Comparison of ENCODE assay signal across 9 cellular contexts in the genomic region with DNA sequence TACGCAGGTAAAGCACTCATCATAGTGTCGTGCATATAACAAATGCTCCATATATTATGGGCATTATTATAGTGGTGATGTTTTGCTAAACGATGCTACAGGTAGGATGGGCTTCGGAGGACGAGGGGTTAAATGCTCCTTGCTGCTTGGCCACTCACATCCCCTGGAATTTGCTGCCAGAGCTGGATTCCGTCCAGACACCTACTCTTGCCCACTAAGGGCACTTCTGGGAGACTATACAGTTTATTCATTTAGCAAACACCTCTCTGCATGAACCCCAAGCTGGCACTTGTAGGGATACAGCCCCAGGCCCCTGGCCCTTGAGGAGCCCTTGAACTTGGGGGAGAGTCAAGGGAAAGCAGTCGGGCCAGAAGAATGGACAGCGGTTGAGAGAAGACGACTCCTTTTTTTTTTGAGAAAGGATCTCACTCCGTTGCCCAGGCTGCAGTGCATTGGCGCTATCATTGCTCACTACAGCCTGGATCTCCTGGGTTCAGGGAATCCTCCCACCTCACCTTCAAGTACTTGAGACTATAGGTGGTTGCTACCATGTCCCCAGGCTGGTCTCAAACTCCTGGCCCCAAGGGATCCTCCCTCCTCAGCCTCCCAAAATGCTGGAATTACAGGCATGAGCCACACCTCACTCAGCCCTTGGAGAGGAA. TPM values are rescaled to one million over a fixed set of nuclear protein-coding genes. Genes with fewer than 3 reads are reported as not detected.
DNase-seq lines count a peak whose midpoint lies in the region; ATAC-seq, FAIRE-seq and TF ChIP-seq lines count a peak whose summit lies in the region.
"Had no signal": no experiment of that assay in that cellular context is flagged by ENCODE, and none has a peak within 500 bp of the region (broad histone marks: within the 10 kb centered on the region; RNA-seq: fewer than 3 reads in every experiment).

No MANE protein-coding gene starts in this region.

- no peaks in the 10 kb centered on the region for H4K20me1 ChIP-seq in keratinocyte (ENCODE audit: control insufficient read depth, extremely low read depth, insufficient read depth, low read length)

- POLR2A ChIA-PET in activated CD4-positive, alpha-beta T cell treated with anti-CD3 and anti-CD28 coated beads for 36 hours (lab: Charles Lee), result interaction anchor here (0.6 kb wide), 1 partner anchor 12 kb away, joined by 3 read pairs; no protein-coding TSS in a partner anchor
- POLR2A ChIA-PET in activated CD4-positive, alpha-beta memory T cell treated with anti-CD3 and anti-CD28 coated beads, Interleukin-2, amount 10 ng/mL, durations not matched to agents 7 days and 5 days (lab: Charles Lee), result interaction anchor here (0.8 to 4.8 kb wide), 5 partner anchors 11 to 179 kb away, joined by 3 to 50 read pairs (median 5); a partner anchor contains a TSS

- peak overlapping the region; percentile 85 for H3K27ac Mint-ChIP-seq in activated CD4-positive, alpha-beta T cell treated with anti-CD3 and anti-CD28 coated beads for 36 hours
- peak overlapping the region; percentile 90 for H3K27ac Mint-ChIP-seq in activated CD4-positive, alpha-beta memory T cell treated with anti-CD3 and anti-CD28 coated beads, Interleukin-2, amount 10 ng/mL, durations not matched to agents 7 days and 5 days

- H3K9me1 ChIP-seq in keratinocyte (ENCODE audit: control insufficient read depth, extremely low read depth, insufficient read depth, low read length), result peaks cover 3% of the 10 kb centered on the region

- no peak for TF ChIP-seq CTCF in keratinocyte (optimal IDR thresholded peaks at IDR 0.05 in 1 of 3, IDR thresholded peaks at IDR 0.05 in 1 of 3, conservative IDR thresholded peaks at IDR 0.05 in 1 of 3; ENCODE audit: extremely low read depth in 1 of 3, insufficient read depth in 2 of 3, low read length in 3 of 3)

- dilution Hi-C loops in keratinocyte (cut with MboI; ENCODE audit: extremely low pct_ligation_motif_present, low sequenced_read_pairs), result no loop called here

- no peaks in the 10 kb centered on the region for H3K36me3 ChIP-seq in keratinocyte (ENCODE audit: control insufficient read depth in 2 of 2, extremely low read depth in 1 of 2, insufficient read depth in 2 of 2, low read length in 2 of 2)
- peaks cover 0 to 6% (median 2%) of the 10 kb centered on the region in 5 donors for H3K36me3 ChIP-seq in subcutaneous abdominal adipose tissue (ENCODE audit: control insufficient read depth in 5 of 5, insufficient read depth in 5 of 5, low read length in 5 of 5)

- no peak overlapping the region for H3K9ac ChIP-seq in keratinocyte (ENCODE audit: control insufficient read depth, extremely low read depth, insufficient read depth, low read length)
- no peak overlapping the region for H3K9ac ChIP-seq in subcutaneous abdominal adipose tissue (ENCODE audit: low read length in 5 of 5)

- CTCF ChIA-PET in activated CD4-positive, alpha-beta T cell treated with anti-CD3 and anti-CD28 coated beads for 36 hours (lab: Charles Lee), result interaction anchor here (0.6 to 5.1 kb wide), 10 partner anchors 11 to 1895 kb away, joined by 3 to 24 read pairs (median 4); a partner anchor contains a TSS
- CTCF ChIA-PET in activated CD4-positive, alpha-beta memory T cell treated with anti-CD3 and anti-CD28 coated beads, Interleukin-2, amount 10 ng/mL, durations not matched to agents 7 days and 5 days (lab: Charles Lee), result interaction anchor here (0.6 to 3.1 kb wide), 16 partner anchors 9 to 234 kb away, joined by 3 to 32 read pairs (median 5); a partner anchor contains a TSS

- H3K4me3 ChIP-seq in keratinocyte (ENCODE audit: control insufficient read depth in 2 of 3, extremely low read depth in 1 of 3, insufficient read depth in 2 of 3, low read depth in 1 of 3, low read length in 3 of 3) (no peak overlapping the region), subcutaneous abdominal adipose tissue (ENCODE audit: low read depth in 1 of 5, low read length in 5 of 5) (no peak overlapping the region)

- FAIRE-seq in keratinocyte (lab: Jason Lieb, UNC), result no peak

- no peak overlapping the region for H2AFZ ChIP-seq in keratinocyte (ENCODE audit: control insufficient read depth, low read length)

- ATAC-seq in activated CD4-positive, alpha-beta T cell treated with anti-CD3 and anti-CD28 coated beads for 36 hours, result no peak
- no peak for ATAC-seq in HG02970 (IDR thresholded peaks at IDR 0.05; ENCODE audit: low FRiP score, unreplicated experiment)

- H3K4me1 Mint-ChIP-seq in activated CD4-positive, alpha-beta T cell treated with anti-CD3 and anti-CD28 coated beads for 36 hours, result peaks cover 39% of the 10 kb centered on the region
- H3K4me1 Mint-ChIP-seq in activated CD4-positive, alpha-beta memory T cell treated with anti-CD3 and anti-CD28 coated beads, Interleukin-2, amount 10 ng/mL, durations not matched to agents 7 days and 5 days, result peaks cover 52% of the 10 kb centered on the region

- no peaks in the 10 kb centered on the region for H3K9me3 Mint-ChIP-seq in activated CD4-positive, alpha-beta T cell treated with anti-CD3 and anti-CD28 coated beads for 36 hours (ENCODE audit: low read depth)
- no peaks in the 10 kb centered on the region for H3K9me3 Mint-ChIP-seq in activated CD4-positive, alpha-beta memory T cell treated with anti-CD3 and anti-CD28 coated beads, Interleukin-2, amount 10 ng/mL, durations not matched to agents 7 days and 5 days

- intact Hi-C loops in activated CD4-positive, alpha-beta T cell treated with anti-CD3 and anti-CD28 coated beads for 36 hours (cut with DNase I, micrococcal nuclease), result loop anchor here (1.0 to 5.0 kb wide), 6 partner anchors 37 to 762 kb away; a partner anchor contains a TSS

- H3K27me3 Mint-ChIP-seq in activated CD4-positive, alpha-beta T cell treated with anti-CD3 and anti-CD28 coated beads for 36 hours, result no peaks in the 10 kb centered on the region
- no peaks in the 10 kb centered on the region for H3K27me3 Mint-ChIP-seq in activated CD4-positive, alpha-beta memory T cell treated with anti-CD3 and anti-CD28 coated beads, Interleukin-2, amount 10 ng/mL, durations not matched to agents 7 days and 5 days

- H3K9me3 ChIP-seq in keratinocyte (ENCODE audit: control insufficient read depth, low read depth, low read length), result no peaks in the 10 kb centered on the region
- H3K9me3 ChIP-seq in subcutaneous abdominal adipose tissue (ENCODE audit: control insufficient read depth in 5 of 5, low read length in 5 of 5), result no peaks in the 10 kb centered on the region
- H3K9me3 ChIP-seq: testis had no signal

- H3K4me2 ChIP-seq in keratinocyte (ENCODE audit: control insufficient read depth, extremely low read depth, insufficient read depth, low read depth, low read length), result peak overlapping the region; percentile 61

- peaks cover 1% of the 10 kb centered on the region for H3K36me3 Mint-ChIP-seq in activated CD4-positive, alpha-beta T cell treated with anti-CD3 and anti-CD28 coated beads for 36 hours (ENCODE audit: low read depth)
- H3K36me3 Mint-ChIP-seq in activated CD4-positive, alpha-beta memory T cell treated with anti-CD3 and anti-CD28 coated beads, Interleukin-2, amount 10 ng/mL, durations not matched to agents 7 days and 5 days (ENCODE audit: low read depth), result peaks cover 4% of the 10 kb centered on the region

- H3K4me1 ChIP-seq in keratinocyte (ENCODE audit: control insufficient read depth, extremely low read depth, insufficient read depth, low read length), result peaks cover 32% of the 10 kb centered on the region
- H3K4me1 ChIP-seq in subcutaneous abdominal adipose tissue (ENCODE audit: control insufficient read depth in 5 of 5, insufficient read depth in 5 of 5, low read length in 5 of 5), result peaks cover 3 to 54% (median 40%) of the 10 kb centered on the region in 5 donors

- peak overlapping the region; percentile 86 for H3K4me3 Mint-ChIP-seq in activated CD4-positive, alpha-beta T cell treated with anti-CD3 and anti-CD28 coated beads for 36 hours
- peak overlapping the region; percentile 89 for H3K4me3 Mint-ChIP-seq in activated CD4-positive, alpha-beta memory T cell treated with anti-CD3 and anti-CD28 coated beads, Interleukin-2, amount 10 ng/mL, durations not matched to agents 7 days and 5 days

- no peak overlapping the region for H3K27ac ChIP-seq in keratinocyte (ENCODE audit: control insufficient read depth, insufficient read depth, low read length)
- H3K27ac ChIP-seq in subcutaneous abdominal adipose tissue (ENCODE audit: low read depth, low read length), result peak overlapping the region; percentile 86

- H3K79me2 ChIP-seq in keratinocyte (ENCODE audit: control insufficient read depth, insufficient read depth, low read length), result peaks cover 14% of the 10 kb centered on the region

- H3K27me3 ChIP-seq in keratinocyte (ENCODE audit: control insufficient read depth, extremely low read depth, insufficient read depth, low read length), result no peaks in the 10 kb centered on the region
- no peaks in the 10 kb centered on the region for H3K27me3 ChIP-seq in subcutaneous abdominal adipose tissue (ENCODE audit: control insufficient read depth in 5 of 5, insufficient read depth in 4 of 5, low read length in 5 of 5)
- H3K27me3 ChIP-seq: testis had no signal

- DNase-seq in activated CD4-positive, alpha-beta T cell treated with anti-CD3 and anti-CD28 coated beads for 36 hours, result no peak
- no peak for DNase-seq in activated CD4-positive, alpha-beta T cell treated with anti-CD3 and anti-CD28 coated beads, Interleukin-2, amount 50 U/mL, for 48 hours
- DNase-seq in activated CD4-positive, alpha-beta memory T cell treated with anti-CD3 and anti-CD28 coated beads, Interleukin-2, amount 10 ng/mL, durations not matched to agents 7 days and 5 days, result no peak
- DNase-seq in keratinocyte (ENCODE audit: low read depth, low spot score) (no peak), NAMALWA (ENCODE audit: low spot score) (no peak), globus pallidus (ENCODE audit: low spot score) (no peak)

RNA-seq across cellular contexts. Expression of a gene that starts 1.2 kb away (rescaled TPM):
- 10 to 100 TPM; 72.0 to 88.6 TPM for total RNA-seq in activated CD4-positive, alpha-beta T cell treated with anti-CD3 and anti-CD28 coated beads for 36 hours
- 10 to 100 TPM; 82.8 to 98.3 TPM for total RNA-seq in activated CD4-positive, alpha-beta memory T cell treated with anti-CD3 and anti-CD28 coated beads, Interleukin-2, amount 10 ng/mL, durations not matched to agents 7 days and 5 days
- polyA plus RNA-seq in keratinocyte, result 49.2 to 63.7 TPM (median 59.6 TPM) in 3 replicates
- polyA plus RNA-seq in keratinocyte (2011; ENCODE audit: low read depth), result 22.3 TPM
- polyA plus RNA-seq in keratinocyte (2011; cell fraction: cytosol; rRNA removed), result 38.9 and 50.4 TPM in 2 replicates
- 20.5 and 21.4 TPM in 2 replicates for polyA plus RNA-seq in keratinocyte (2011; cell fraction: nucleus; rRNA removed)
- 51.2 and 60.5 TPM in 2 replicates for polyA plus RNA-seq in keratinocyte (2012; ENCODE audit: low replicate concordance)
- polyA minus RNA-seq in keratinocyte, result 10.4 to 18.1 TPM (median 15.6 TPM) in 3 replicates
- polyA minus RNA-seq in keratinocyte (2011; cell fraction: cytosol; rRNA and poly(A)+ RNA removed), result 43.7 TPM
- 2.7 and 7.0 TPM in 2 replicates for polyA minus RNA-seq in keratinocyte (2011; cell fraction: nucleus; rRNA and poly(A)+ RNA removed)

RNA-seq across cellular contexts. Expression of a gene that starts 1.3 kb away (rescaled TPM):
- total RNA-seq in activated CD4-positive, alpha-beta T cell treated with anti-CD3 and anti-CD28 coated beads for 36 hours, result 1 to 10 TPM; 6.1 to 8.0 TPM
- 10 to 100 TPM; 10.6 to 12.2 TPM for total RNA-seq in activated CD4-positive, alpha-beta memory T cell treated with anti-CD3 and anti-CD28 coated beads, Interleukin-2, amount 10 ng/mL, durations not matched to agents 7 days and 5 days
- polyA plus RNA-seq in keratinocyte, result 4.1 to 11.2 TPM (median 8.7 TPM) in 3 replicates
- polyA plus RNA-seq in keratinocyte (2011; ENCODE audit: low read depth), result 1.3 TPM
- polyA plus RNA-seq in keratinocyte (2011; cell fraction: cytosol; rRNA removed), result 5.4 and 16.0 TPM in 2 replicates
- polyA plus RNA-seq in keratinocyte (2011; cell fraction: nucleus; rRNA removed), result 4.7 and 6.7 TPM in 2 replicates
- 6.0 and 12.8 TPM in 2 replicates for polyA plus RNA-seq in keratinocyte (2012; ENCODE audit: low replicate concordance)
- 5.0 to 9.3 TPM (median 7.3 TPM) in 3 replicates for polyA minus RNA-seq in keratinocyte
- 29.9 TPM for polyA minus RNA-seq in keratinocyte (2011; cell fraction: cytosol; rRNA and poly(A)+ RNA removed)
- polyA minus RNA-seq in keratinocyte (2011; cell fraction: nucleus; rRNA and poly(A)+ RNA removed), result 6.6 and 7.1 TPM in 2 replicates

RNA-seq across cellular contexts. Expression of a gene that starts 4.8 kb away (rescaled TPM):
- 10 to 100 TPM; 26.2 to 39.6 TPM for total RNA-seq in activated CD4-positive, alpha-beta T cell treated with anti-CD3 and anti-CD28 coated beads for 36 hours
- total RNA-seq in activated CD4-positive, alpha-beta memory T cell treated with anti-CD3 and anti-CD28 coated beads, Interleukin-2, amount 10 ng/mL, durations not matched to agents 7 days and 5 days, result 10 to 100 TPM; 58.6 to 61.2 TPM
- polyA plus RNA-seq in keratinocyte, result 59.4 to 75.4 TPM (median 62.8 TPM) in 3 replicates
- polyA plus RNA-seq in keratinocyte (2011; ENCODE audit: low read depth), result 98.4 TPM
- polyA plus RNA-seq in keratinocyte (2011; cell fraction: cytosol; rRNA removed), result 53.1 and 66.9 TPM in 2 replicates
- 42.5 and 44.9 TPM in 2 replicates for polyA plus RNA-seq in keratinocyte (2011; cell fraction: nucleus; rRNA removed)
- polyA plus RNA-seq in keratinocyte (2012; ENCODE audit: low replicate concordance), result 53.8 and 90.6 TPM in 2 replicates
- 16.9 to 30.2 TPM (median 19.6 TPM) in 3 replicates for polyA minus RNA-seq in keratinocyte
- 26.1 TPM for polyA minus RNA-seq in keratinocyte (2011; cell fraction: cytosol; rRNA and poly(A)+ RNA removed)
- 6.9 and 13.9 TPM in 2 replicates for polyA minus RNA-seq in keratinocyte (2011; cell fraction: nucleus; rRNA and poly(A)+ RNA removed)

RNA-seq across cellular contexts. Expression of a gene that starts 22.8 kb away (rescaled TPM):
- total RNA-seq in activated CD4-positive, alpha-beta T cell treated with anti-CD3 and anti-CD28 coated beads for 36 hours, result 1 to 10 TPM; 2.9 to 3.1 TPM
- total RNA-seq in activated CD4-positive, alpha-beta memory T cell treated with anti-CD3 and anti-CD28 coated beads, Interleukin-2, amount 10 ng/mL, durations not matched to agents 7 days and 5 days, result 1 to 10 TPM; 7.6 to 8.2 TPM
- polyA plus RNA-seq in keratinocyte, result 0.30 to 0.41 TPM (median 0.39 TPM) in 3 replicates
- polyA plus RNA-seq in keratinocyte (2011; ENCODE audit: low read depth), result 0.14 TPM
- 0.16 TPM in 2 replicates for polyA plus RNA-seq in keratinocyte (2011; cell fraction: cytosol; rRNA removed)
- polyA plus RNA-seq in keratinocyte (2011; cell fraction: nucleus; rRNA removed), result 1.4 and 1.6 TPM in 2 replicates
- 0.26 and 0.32 TPM in 2 replicates for polyA plus RNA-seq in keratinocyte (2012; ENCODE audit: low replicate concordance)
- 0.16 to 0.89 TPM (median 0.67 TPM) in 3 replicates for polyA minus RNA-seq in keratinocyte
- not detected for polyA minus RNA-seq in keratinocyte (2011; cell fraction: cytosol; rRNA and poly(A)+ RNA removed)
- 0.32 and 0.85 TPM in 2 replicates for polyA minus RNA-seq in keratinocyte (2011; cell fraction: nucleus; rRNA and poly(A)+ RNA removed)

RNA-seq across cellular contexts. Expression of a gene that starts 30.1 kb away (rescaled TPM):
- 1 to 10 TPM; 4.2 to 4.8 TPM for total RNA-seq in activated CD4-positive, alpha-beta T cell treated with anti-CD3 and anti-CD28 coated beads for 36 hours
- 10 to 100 TPM; 20.2 TPM for total RNA-seq in activated CD4-positive, alpha-beta memory T cell treated with anti-CD3 and anti-CD28 coated beads, Interleukin-2, amount 10 ng/mL, durations not matched to agents 7 days and 5 days
- 1.1 to 2.7 TPM (median 1.6 TPM) in 3 replicates for polyA plus RNA-seq in keratinocyte
- 1.1 TPM for polyA plus RNA-seq in keratinocyte (2011; ENCODE audit: low read depth)
- 0.32 and 0.70 TPM in 2 replicates for polyA plus RNA-seq in keratinocyte (2011; cell fraction: cytosol; rRNA removed)
- polyA plus RNA-seq in keratinocyte (2011; cell fraction: nucleus; rRNA removed), result 8.1 and 9.2 TPM in 2 replicates
- polyA plus RNA-seq in keratinocyte (2012; ENCODE audit: low replicate concordance), result 1.9 and 3.0 TPM in 2 replicates
- 1.3 to 2.8 TPM (median 1.9 TPM) in 3 replicates for polyA minus RNA-seq in keratinocyte
- 2.1 TPM for polyA minus RNA-seq in keratinocyte (2011; cell fraction: cytosol; rRNA and poly(A)+ RNA removed)
- polyA minus RNA-seq in keratinocyte (2011; cell fraction: nucleus; rRNA and poly(A)+ RNA removed), result 4.0 and 4.8 TPM in 2 replicates
